ENCODE assay signal across 8 cellular contexts in the genomic region with DNA sequence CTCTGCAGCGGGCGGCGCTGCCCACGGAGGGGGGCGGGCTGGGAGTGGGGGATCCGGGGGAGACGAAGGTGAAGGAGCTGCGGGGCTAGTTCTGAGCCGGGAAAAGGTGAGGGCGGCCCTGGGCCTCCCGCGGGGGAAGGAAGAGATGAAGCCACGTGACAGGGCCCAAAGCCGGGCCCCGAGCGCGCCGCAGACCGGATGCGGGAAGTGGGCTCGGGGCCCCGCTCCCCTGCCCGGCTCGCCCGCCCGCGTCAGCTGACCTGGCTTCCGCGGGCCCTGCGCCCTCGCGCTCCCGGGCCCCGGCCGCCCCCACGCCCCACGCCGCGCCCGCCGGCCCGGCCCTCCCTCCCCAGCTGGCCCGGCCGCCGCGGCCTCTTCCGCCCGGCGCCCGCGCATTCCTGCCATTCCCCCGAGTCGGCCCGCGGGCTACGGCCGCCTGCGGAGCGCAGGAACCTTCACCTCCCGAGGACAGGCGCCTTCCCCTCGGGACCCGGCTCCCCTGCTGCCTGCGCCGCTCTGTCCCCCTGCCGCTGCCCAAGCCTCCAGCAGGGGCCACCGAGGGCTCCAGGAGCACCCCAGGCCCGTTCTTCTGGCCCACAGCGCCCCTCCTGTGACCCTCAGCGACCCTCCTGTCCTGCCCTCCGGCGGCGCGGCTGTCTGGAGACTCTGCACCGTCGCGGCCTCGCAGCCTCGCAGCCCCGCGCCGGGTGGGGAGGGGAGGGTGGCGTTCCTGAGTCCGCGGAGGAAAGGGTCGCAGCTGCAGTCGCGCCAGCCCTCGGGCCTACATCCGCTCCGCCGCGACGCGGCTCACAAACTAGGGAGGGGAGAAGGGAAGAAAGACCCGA.
DNase-seq lines count a peak whose midpoint lies in the region; ATAC-seq and TF ChIP-seq lines count a peak whose summit lies in the region.

No MANE protein-coding gene starts in this region.

- DNase-seq in NCI-H524 (lab: John Stamatoyannopoulos, UW) (peak; percentile 5 to 66), NCI-H524 treated with DMSO at 0.1 percent for 48 hours (lab: John Stamatoyannopoulos, UW) (no peak), NCI-H69 (lab: John Stamatoyannopoulos, UW) (peak; percentile 90), activated T-cell treated with anti-CD3 and anti-CD28 coated beads for 1 hour (ENCODE audit: low read depth) (peak; percentile 63), epithelial cell of esophagus (ENCODE audit: low read depth) (peak; percentile 26), middle frontal gyrus (ENCODE audit: extremely low spot score, low spot score) (peak; percentile 33)
- DNase-seq in stimulated activated CD8-positive, alpha-beta memory T cell treated with anti-CD3 and anti-CD28 coated beads, Interleukin-4, amount 100 ng/mL, for 24 hours (ENCODE audit: low read depth), result peak; percentile 71

- no peak for TF ChIP-seq CTCF in epithelial cell of esophagus (IDR thresholded peaks at IDR 0.05; ENCODE audit: insufficient read depth, low read depth, low read length, missing control alignments)

- peak overlapping the region; percentile 28 for H3K4me3 ChIP-seq in epithelial cell of esophagus (ENCODE audit: low read length)

- ATAC-seq in HG02885 (IDR thresholded peaks at IDR 0.05; ENCODE audit: poor library complexity, unreplicated experiment), result peak; percentile 76
